In genomic region chr11:113193894-113194293, GRCh38 we compare ENCODE assay signal across 1 cellular context.
TF ChIP-seq lines count a peak whose summit lies in the region.

No MANE protein-coding gene starts in this region.

TF ChIP-seq in GM12878, 131 proteins besides CTCF, POLR2A, EP300 and RAD21 (continued from another document):
- TF ChIP-seq ZBTB40 (IDR thresholded peaks at IDR 0.05; ENCODE audit: borderline replicate concordance) (no peak), ZBTB33 (IDR thresholded peaks at IDR 0.05) (no peak), TCF3 (IDR thresholded peaks at IDR 0.05; ENCODE audit: borderline replicate concordance, insufficient read depth, low read depth, low read length) (no peak), JUNB (IDR thresholded peaks at IDR 0.05) (no peak), BCL3 (IDR thresholded peaks at IDR 0.05; ENCODE audit: borderline replicate concordance, insufficient read depth, low read depth, low read length, poor library complexity, severe bottlenecking) (no peak), WRNIP1 (IDR thresholded peaks at IDR 0.05; ENCODE audit: borderline replicate concordance, low read depth, low read length) (no peak)
